Comparison of ENCODE assay signal across 8 cellular contexts in genomic region chr20:3781153-3781910, GRCh38. TPM values are rescaled to one million over a fixed set of nuclear protein-coding genes. Genes with fewer than 3 reads are reported as not detected.
DNase-seq lines count a peak whose midpoint lies in the region; ATAC-seq and TF ChIP-seq lines count a peak whose summit lies in the region.

Gene SPEF1, minus strand, starts transcription at chr20:3781448. Its CDS starts 161 bp downstream, at chr20:3781287.

- H3K9me3 Mint-ChIP-seq in activated CD4-positive, alpha-beta memory T cell treated with anti-CD3 and anti-CD28 coated beads for 36 hours = no peaks in the 10 kb centered on the region

- POLR2A ChIA-PET in activated CD4-positive, alpha-beta memory T cell treated with anti-CD3 and anti-CD28 coated beads for 36 hours (lab: Charles Lee) = interaction anchor here (1.0 kb wide), 1 partner anchor 13 kb away, joined by 4 read pairs; the partner anchor contains the start of gene ADISSP

- in situ Hi-C loops in transverse colon (cut with MboI; ENCODE audit: low pct_ligation_motif_present in 1 of 4, low pct_unique_long_range_greater_than_20kb in 1 of 4, low sequenced_read_pairs in 3 of 4) = no loop called here

- intact Hi-C loops in activated CD4-positive, alpha-beta memory T cell treated with anti-CD3 and anti-CD28 coated beads for 36 hours (cut with micrococcal nuclease) = loop anchor here (1.0 to 10.0 kb wide), 2 partner anchors 13 to 303 kb away; no protein-coding TSS in a partner anchor
- intact Hi-C loops in esophagus muscularis mucosa (cut with DNase I) (no loop called here), transverse colon (cut with DNase I; ENCODE audit: low total_unique reads) (no loop called here)

- peak; percentile 62 for ATAC-seq in GM18868 (IDR thresholded peaks at IDR 0.05; ENCODE audit: unreplicated experiment)
- peak; percentile 49 for ATAC-seq in HG03469 (IDR thresholded peaks at IDR 0.05; ENCODE audit: unreplicated experiment)

- H3K27ac ChIP-seq in esophagus muscularis mucosa (replicated peaks in 1 of 4) (peak within 1 kb of the TSS; percentile 51 to 67 (median 62)), transverse colon (peak within 1 kb of the TSS; percentile 22 to 57 (median 33))

- H3K36me3 ChIP-seq in BE2C (peaks cover 9% of the 10 kb centered on the region), esophagus muscularis mucosa (peaks cover 0 to 20% (median 11%) of the 10 kb centered on the region in 4 donors), transverse colon (no peaks in the 10 kb centered on the region)

- no peaks in the 10 kb centered on the region; the same call in 1 of the 2 replicates for H3K4me1 ChIP-seq in BE2C
- peaks cover 46 to 73% (median 69%) of the 10 kb centered on the region in 4 donors for H3K4me1 ChIP-seq in esophagus muscularis mucosa
- peaks cover 19 to 51% (median 44%) of the 10 kb centered on the region in 4 donors for H3K4me1 ChIP-seq in transverse colon

- H3K27ac Mint-ChIP-seq in activated CD4-positive, alpha-beta memory T cell treated with anti-CD3 and anti-CD28 coated beads for 36 hours = no peak within 1 kb of the TSS

- peak within 1 kb of the TSS; percentile 58 for H3K4me3 ChIP-seq in BE2C (ENCODE audit: low read depth, low read length)
- peak within 1 kb of the TSS; percentile 37 to 56 (median 48) for H3K4me3 ChIP-seq in esophagus muscularis mucosa
- peak within 1 kb of the TSS in 3 of 4 donors; percentile 5 to 39 (median 26) for H3K4me3 ChIP-seq in transverse colon

- peak within 1 kb of the TSS; percentile 43 for H3K4me3 Mint-ChIP-seq in activated CD4-positive, alpha-beta memory T cell treated with anti-CD3 and anti-CD28 coated beads for 36 hours

- TF ChIP-seq EP300 in esophagus muscularis mucosa (IDR thresholded peaks at IDR 0.05) (no peak), transverse colon (IDR thresholded peaks at IDR 0.05; ENCODE audit: low read depth) (no peak)

- WGBS in esophagus muscularis mucosa = 18% methylated on average over 25 of the region's 28 CpGs
- 4 to 16% methylated on average over 4 to 28 of the region's 28 CpGs for WGBS in transverse colon (ENCODE audit: low coverage in 1 of 2), 2 donors

- peaks cover 52% of the 10 kb centered on the region for H3K4me1 Mint-ChIP-seq in activated CD4-positive, alpha-beta memory T cell treated with anti-CD3 and anti-CD28 coated beads for 36 hours (ENCODE audit: low read depth)

- TF ChIP-seq CTCF in BE2C (IDR thresholded peaks at IDR 0.05; ENCODE audit: low read depth, low read length) (peak; percentile 84), esophagus muscularis mucosa (IDR thresholded peaks at IDR 0.05) (peak; percentile 50 to 66 (median 51)), transverse colon (IDR thresholded peaks at IDR 0.05) (peak; percentile 11 to 37 (median 28))

- TF ChIP-seq POLR2A in esophagus muscularis mucosa (IDR thresholded peaks at IDR 0.05; ENCODE audit: low read depth) = no peak
- TF ChIP-seq POLR2A in transverse colon (IDR thresholded peaks at IDR 0.05) = no peak

- H3K36me3 Mint-ChIP-seq in activated CD4-positive, alpha-beta memory T cell treated with anti-CD3 and anti-CD28 coated beads for 36 hours = peaks cover 6% of the 10 kb centered on the region

- CTCF ChIA-PET in activated CD4-positive, alpha-beta memory T cell treated with anti-CD3 and anti-CD28 coated beads for 36 hours (lab: Charles Lee) = interaction anchor here (0.7 to 2.2 kb wide), 4 partner anchors 13 to 304 kb away, joined by 3 to 10 read pairs (median 4); partner anchors contain the start of genes ADISSP and AP5S1

- no peaks in the 10 kb centered on the region for H3K9me3 ChIP-seq in BE2C
- no peaks in the 10 kb centered on the region for H3K9me3 ChIP-seq in esophagus muscularis mucosa
- no peaks in the 10 kb centered on the region for H3K9me3 ChIP-seq in transverse colon

- DNase-seq in BE2C (peak; percentile 90), NCI-H524 (lab: John Stamatoyannopoulos, UW) (peak; percentile 98), esophagus muscularis mucosa (ENCODE audit: extremely low spot score) (peak; percentile 93), mucosa of gallbladder (ENCODE audit: low spot score) (peak; percentile 89), transverse colon (peak; percentile 79)
- DNase-seq in activated CD4-positive, alpha-beta memory T cell treated with anti-CD3 and anti-CD28 coated beads for 36 hours = peak; percentile 68

- H3K27me3 Mint-ChIP-seq in activated CD4-positive, alpha-beta memory T cell treated with anti-CD3 and anti-CD28 coated beads for 36 hours = peaks cover 12% of the 10 kb centered on the region

- H3K27me3 ChIP-seq in BE2C (peaks cover 7% of the 10 kb centered on the region), esophagus muscularis mucosa (no peaks in the 10 kb centered on the region), transverse colon (peaks cover 16% of the 10 kb centered on the region)

RNA-seq across cellular contexts. Expression of gene SPEF1, which starts in this region (rescaled TPM):
- 0.65 TPM for polyA plus RNA-seq in BE2C (2012; ENCODE audit: insufficient read depth, insufficient read length, low read depth)
- total RNA-seq in activated CD4-positive, alpha-beta memory T cell treated with anti-CD3 and anti-CD28 coated beads for 36 hours = under 1 TPM in 1 of 2 experiments, not detected in 1; 0.17 TPM
- total RNA-seq in esophagus muscularis mucosa (under 1 TPM in 1 of 4 donors, not detected in 3; 0.50 TPM), mucosa of gallbladder (0.75 TPM), transverse colon (under 1 TPM in 1 of 4 donors, not detected in 3; 0.14 TPM)

Comparison
In these comparisons a context has a peak if more than half of its experiments do, and no peak if none do; other contexts are left out.
1. Peak in every context shown above with its lines: DNase-seq, ATAC-seq, H3K4me3 ChIP-seq and H3K27ac ChIP-seq.
2. Peak in DNase-seq in activated CD4-positive, alpha-beta memory T cell treated with anti-CD3 and anti-CD28 coated beads for 36 hours; RNA of the gene not detected or under 1 TPM.
3. Peak in DNase-seq, H3K4me3 ChIP-seq and H3K27ac ChIP-seq in esophagus muscularis mucosa; RNA of the gene not detected or under 1 TPM.
4. Peak in DNase-seq in mucosa of gallbladder; RNA of the gene not detected or under 1 TPM.
5. Peak in DNase-seq, H3K4me3 ChIP-seq and H3K27ac ChIP-seq in transverse colon; RNA of the gene not detected or under 1 TPM.
6. CTCF ChIP-seq: peak in every context shown above with its lines; median percentile 84 in BE2C; 51 in esophagus muscularis mucosa; 28 in transverse colon.